Comparison of ENCODE assay signal across 13 cellular contexts in the genomic region with DNA sequence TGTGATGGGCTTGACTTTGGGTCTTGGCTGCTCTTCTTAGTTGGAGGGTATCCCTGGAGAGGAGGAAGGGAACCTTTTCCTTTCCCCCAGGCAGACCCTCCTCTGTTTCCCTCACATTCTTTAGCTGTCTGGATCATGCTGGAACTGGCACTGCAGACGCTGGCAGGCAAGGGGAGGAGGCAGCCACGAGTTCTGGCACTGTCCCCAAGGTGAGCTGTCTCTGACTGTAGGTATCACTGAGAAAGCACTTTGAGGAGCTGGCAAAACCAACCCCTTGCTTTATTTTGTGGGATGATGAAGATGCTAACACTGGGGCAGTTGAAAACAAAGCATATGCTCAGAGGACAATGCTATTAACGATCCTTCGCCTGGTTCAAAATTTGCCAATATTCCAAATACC.
DNase-seq lines count a peak whose midpoint lies in the region; ATAC-seq and TF ChIP-seq lines count a peak whose summit lies in the region.
"Had no signal": no experiment of that assay in that cellular context is flagged by ENCODE, and none has a peak within 500 bp of the region (broad histone marks: within the 10 kb centered on the region; RNA-seq: fewer than 3 reads in every experiment).

No MANE protein-coding gene starts in this region.

- in situ Hi-C loops in GM23248 (cut with MboI), result no loop called here

- H2AK5ac ChIP-seq in neuronal stem cell (ENCODE audit: low read depth, low read length), result no peak overlapping the region

- no peak overlapping the region for H3K4ac ChIP-seq in neuronal stem cell (ENCODE audit: low read length)

- H4K20me1 ChIP-seq in PC-3 (ENCODE audit: low read length) (no peaks in the 10 kb centered on the region), GM23248 (ENCODE audit: insufficient read depth) (no peaks in the 10 kb centered on the region)

- no peaks in the 10 kb centered on the region; the same call in 1 of the 2 replicates for H3K4me1 ChIP-seq in PC-3 (ENCODE audit: insufficient read depth, low read length)
- H3K4me1 ChIP-seq in neuronal stem cell (ENCODE audit: control insufficient read depth in 2 of 2, insufficient read depth in 1 of 2, low read depth in 1 of 2, low read length in 2 of 2), result peaks cover 0 to 7% of the 10 kb centered on the region in 2 donors
- H3K4me1 ChIP-seq in GM23248 (ENCODE audit: insufficient read depth), result no peaks in the 10 kb centered on the region
- H3K4me1 ChIP-seq: A549, BE2C had no signal

- no peaks in the 10 kb centered on the region for H3K79me2 ChIP-seq in PC-3 (ENCODE audit: low read length)
- H3K79me2 ChIP-seq in GM23248 (ENCODE audit: insufficient read depth), result no peaks in the 10 kb centered on the region

- H3K36me3 ChIP-seq in PC-3 (ENCODE audit: low read depth, low read length) (no peaks in the 10 kb centered on the region), neuronal stem cell (replicated peaks in 1 of 2; ENCODE audit: control insufficient read depth in 2 of 2, insufficient read depth in 2 of 2, low read length in 2 of 2) (no peaks in the 10 kb centered on the region), GM23248 (ENCODE audit: low read depth) (no peaks in the 10 kb centered on the region)
- H3K36me3 ChIP-seq: BE2C had no signal

- peak overlapping the region; percentile 59 for H3K18ac ChIP-seq in neuronal stem cell (ENCODE audit: low read length)

- H3K27ac ChIP-seq in PC-3 (ENCODE audit: low read length), result no peak overlapping the region
- H3K27ac ChIP-seq in VCaP, result peak overlapping the region; percentile 71
- H3K27ac ChIP-seq in epithelial cell of prostate, result peak overlapping the region; percentile 10
- H3K27ac ChIP-seq in neuronal stem cell (replicated peaks; ENCODE audit: low read length), result no peak overlapping the region
- no peak overlapping the region for H3K27ac ChIP-seq in GM23248
- H3K27ac ChIP-seq: A549, C4-2B had no signal

- DNase-seq in PC-3, result peak; percentile 61
- DNase-seq in epithelial cell of prostate (ENCODE audit: low read depth, low spot score), result peak; percentile 46
- no peak for DNase-seq in neuronal stem cell (ENCODE audit: low spot score)
- DNase-seq in left ventricle myocardium superior, result no peak
- no peak for DNase-seq in GM23248
- DNase-seq in NCI-H526 treated with DMSO at 0.1 percent for 48 hours (lab: John Stamatoyannopoulos, UW), result no peak
- DNase-seq: BE2C; CD4-positive, alpha-beta memory T cell; DMS79; H7 had no signal

- no TSS peak for BruUV-seq in PC-3 (replicated peaks; lab: Mats Ljungman, UMichigan)

- H3K4me2 ChIP-seq in PC-3 (ENCODE audit: low read length) (no peak overlapping the region), neuronal stem cell (ENCODE audit: insufficient read depth, low read length, poor library complexity, severe bottlenecking) (no peak overlapping the region), GM23248 (ENCODE audit: unreplicated experiment) (no peak overlapping the region)
- H3K4me2 ChIP-seq: A549 had no signal

- no peak overlapping the region for H2BK120ac ChIP-seq in neuronal stem cell (ENCODE audit: low read depth, low read length)

- intact Hi-C loops in PC-3 (cut with micrococcal nuclease) (no loop called here), left ventricle myocardium superior (cut with micrococcal nuclease) (no loop called here)

- H4K91ac ChIP-seq in neuronal stem cell (ENCODE audit: low read depth, low read length, poor library complexity), result no peak overlapping the region

- H3K23ac ChIP-seq in neuronal stem cell (ENCODE audit: low read depth, low read length, poor library complexity), result no peak overlapping the region

- H3F3A ChIP-seq in PC-3 (ENCODE audit: low read length, unreplicated experiment) (no peaks in the 10 kb centered on the region), GM23248 (ENCODE audit: insufficient read depth) (no peaks in the 10 kb centered on the region)

- H3K79me1 ChIP-seq in neuronal stem cell (ENCODE audit: low read depth, low read length), result no peaks in the 10 kb centered on the region

- CTCF ChIA-PET in PC-3 (lab: Charles Lee), result no interaction called here

- ATAC-seq in PC-3, result peak; percentile 27; the same call in 1 of the 2 replicates
- ATAC-seq in left ventricle myocardium superior, result no peak
- ATAC-seq: A549 had no signal

- no peak overlapping the region for H3K14ac ChIP-seq in neuronal stem cell (ENCODE audit: low read length)

- no peak for TF ChIP-seq CTCF in PC-3 (conservative IDR thresholded peaks at IDR 0.05; ENCODE audit: low read depth, low read length)
- TF ChIP-seq CTCF in VCaP (conservative IDR thresholded peaks at IDR 0.05), result no peak

- H3K9ac ChIP-seq in PC-3 (ENCODE audit: low read length), result no peak overlapping the region
- H3K9ac ChIP-seq in neuronal stem cell (ENCODE audit: low read depth, low read length, poor library complexity), result peak overlapping the region; percentile 78
- no peak overlapping the region for H3K9ac ChIP-seq in GM23248

- H2BK5ac ChIP-seq in neuronal stem cell (ENCODE audit: low read length), result no peak overlapping the region

- no peak overlapping the region; the same call in 1 of the 2 replicates for H2AFZ ChIP-seq in PC-3 (ENCODE audit: low read length)
- peak overlapping the region; percentile 21 for H2AFZ ChIP-seq in neuronal stem cell (ENCODE audit: low read length)
- no peak overlapping the region for H2AFZ ChIP-seq in GM23248

- H3K4me3 ChIP-seq in PC-3 (ENCODE audit: low read length) (no peak overlapping the region), neuronal stem cell (ENCODE audit: low read length in 2 of 2) (no peak overlapping the region), GM23248 (no peak overlapping the region)
- H3K4me3 ChIP-seq: A549 had no signal

- no peak overlapping the region for H2BK15ac ChIP-seq in neuronal stem cell (ENCODE audit: low read length)

- H4K8ac ChIP-seq in neuronal stem cell (ENCODE audit: low read depth, low read length), result no peak overlapping the region

- H2BK12ac ChIP-seq in neuronal stem cell (ENCODE audit: low read length), result no peak overlapping the region

- no CpG with 5 or more reads among the region's 4 CpGs for WGBS in neuronal stem cell (ENCODE audit: extremely low coverage in 2 of 2, insufficient read length in 2 of 2, insufficient replicate concordance in 1 of 2), 2 donors
- WGBS in GM23248 (ENCODE audit: low coverage in 1 of 2, low lambda C conversion rate in 2 of 2, missing lambda C conversion rate in 2 of 2), 2 experiments, result 35 to 39% methylated on average over 4 of the region's 4 CpGs

- H3K9me3 ChIP-seq in PC-3 (ENCODE audit: low read length), result no peaks in the 10 kb centered on the region
- H3K9me3 ChIP-seq in neuronal stem cell (replicated peaks in 1 of 2; ENCODE audit: control insufficient read depth in 2 of 2, insufficient read depth in 1 of 2, low read depth in 1 of 2, low read length in 2 of 2), result peaks cover 0 to 1% of the 10 kb centered on the region in 2 donors
- H3K9me3 ChIP-seq in GM23248 (ENCODE audit: low read depth), result no peaks in the 10 kb centered on the region
- H3K9me3 ChIP-seq: A549, BE2C had no signal

- H3K9me2 ChIP-seq in PC-3 (replicated peaks; ENCODE audit: low read length) (no peaks in the 10 kb centered on the region), GM23248 (ENCODE audit: insufficient read depth) (no peaks in the 10 kb centered on the region)

- H3K27me3 ChIP-seq in PC-3 (ENCODE audit: low read length), result no peaks in the 10 kb centered on the region
- H3K27me3 ChIP-seq in neuronal stem cell (ENCODE audit: control insufficient read depth in 3 of 3, insufficient read depth in 3 of 3, low read depth in 1 of 3, low read length in 3 of 3), result no peaks in the 10 kb centered on the region
- no peaks in the 10 kb centered on the region for H3K27me3 ChIP-seq in GM23248 (replicated peaks; ENCODE audit: insufficient read depth)
- H3K27me3 ChIP-seq: BE2C had no signal

- POLR2A ChIA-PET in PC-3 (lab: Charles Lee; ENCODE audit: unreplicated experiment), result no interaction called here

Comparison
In these comparisons a context has a peak if more than half of its experiments do, and no peak if none do; other contexts are left out.
1. DNase-seq: peak in PC-3 (single experiment) and epithelial cell of prostate (single experiment); none in neuronal stem cell (single experiment), left ventricle myocardium superior (single experiment), GM23248 (single experiment) and NCI-H526 treated with DMSO at 0.1 percent for 48 hours (single experiment).
2. H3K27ac ChIP-seq: peak in VCaP (single experiment) and epithelial cell of prostate (single experiment); none in PC-3 (single experiment), neuronal stem cell (single experiment) and GM23248 (single experiment).